In genomic region chr5:16552666-16553343, GRCh38 we compare ENCODE assay signal across 8 cellular contexts.
DNase-seq lines count a peak whose midpoint lies in the region; ATAC-seq and TF ChIP-seq lines count a peak whose summit lies in the region.

No MANE protein-coding gene starts in this region.

- TF ChIP-seq CTCF in WI38 (IDR thresholded peaks at IDR 0.05; ENCODE audit: low read depth, low read length): peak; percentile 96

- no peaks in the 10 kb centered on the region for H3K27me3 Mint-ChIP-seq in central memory CD8-positive, alpha-beta T cell

- H3K4me1 Mint-ChIP-seq in central memory CD8-positive, alpha-beta T cell: peaks cover 9% of the 10 kb centered on the region

- no peak overlapping the region for H3K27ac Mint-ChIP-seq in central memory CD8-positive, alpha-beta T cell (ENCODE audit: low read depth)

- no peak overlapping the region for H3K4me3 ChIP-seq in WI38 (ENCODE audit: low read depth, low read length)

- peak; percentile 65 to 80 for DNase-seq in NCI-H524 (lab: John Stamatoyannopoulos, UW)
- no peak for DNase-seq in NCI-H524 treated with DMSO at 0.1 percent for 48 hours (lab: John Stamatoyannopoulos, UW)
- DNase-seq in NAMALWA (ENCODE audit: low spot score): peak; percentile 93
- DNase-seq in central memory CD8-positive, alpha-beta T cell (ENCODE audit: low spot score in 2 of 2): no peak
- peak; percentile 79 for DNase-seq in left lobe of liver (ENCODE audit: low spot score)
- peak; percentile 16 for DNase-seq in stimulated activated CD8-positive, alpha-beta memory T cell treated with anti-CD3 and anti-CD28 coated beads, Interleukin-12 subunit alpha, Interleukin-12 subunit beta, amount 100 ng/mL, for 1 hour (ENCODE audit: low read depth)

- ATAC-seq in HG02623 (IDR thresholded peaks at IDR 0.05; ENCODE audit: unreplicated experiment) (peak; percentile 92), left lobe of liver (peak; percentile 92)
- ATAC-seq in central memory CD8-positive, alpha-beta T cell (replicated peaks; ENCODE audit: extremely low read depth, poor library complexity, severe bottlenecking): peak; percentile 19

- no peaks in the 10 kb centered on the region for H3K36me3 Mint-ChIP-seq in central memory CD8-positive, alpha-beta T cell (ENCODE audit: insufficient read depth)

- H3K4me3 Mint-ChIP-seq in central memory CD8-positive, alpha-beta T cell: no peak overlapping the region

- no peaks in the 10 kb centered on the region for H3K9me3 Mint-ChIP-seq in central memory CD8-positive, alpha-beta T cell

Comparison
In these comparisons a context has a peak if more than half of its experiments do, and no peak if none do; other contexts are left out.
1. DNase-seq: peak in NCI-H524 (2 of 2), NAMALWA (single experiment), left lobe of liver (single experiment) and stimulated activated CD8-positive, alpha-beta memory T cell treated with anti-CD3 and anti-CD28 coated beads, Interleukin-12 subunit alpha, Interleukin-12 subunit beta, amount 100 ng/mL, for 1 hour (single experiment); none in NCI-H524 treated with DMSO at 0.1 percent for 48 hours (single experiment) and central memory CD8-positive, alpha-beta T cell (0 of 2).
2. ATAC-seq: peak in every context shown above with its lines; median percentile 92 in HG02623; 92 in left lobe of liver; 19 in central memory CD8-positive, alpha-beta T cell.